Comparison of ENCODE assay signal across 5 cellular contexts in genomic region chr1:16675118-16675510, GRCh38. TPM values are rescaled to one million over a fixed set of nuclear protein-coding genes. Genes with fewer than 3 reads are reported as not detected.
"Had no signal": no experiment of that assay in that cellular context is flagged by ENCODE, and none has a peak within 500 bp of the region (broad histone marks: within the 10 kb centered on the region; RNA-seq: fewer than 3 reads in every experiment).

No MANE protein-coding gene starts in this region.

RNA-seq across cellular contexts. Expression of gene RNU1-3, which starts 8.4 kb away (rescaled TPM):
- polyA plus RNA-seq: heart right ventricle, right cardiac atrium, spleen, stomach, urinary bladder had no signal
